In the genomic region with DNA sequence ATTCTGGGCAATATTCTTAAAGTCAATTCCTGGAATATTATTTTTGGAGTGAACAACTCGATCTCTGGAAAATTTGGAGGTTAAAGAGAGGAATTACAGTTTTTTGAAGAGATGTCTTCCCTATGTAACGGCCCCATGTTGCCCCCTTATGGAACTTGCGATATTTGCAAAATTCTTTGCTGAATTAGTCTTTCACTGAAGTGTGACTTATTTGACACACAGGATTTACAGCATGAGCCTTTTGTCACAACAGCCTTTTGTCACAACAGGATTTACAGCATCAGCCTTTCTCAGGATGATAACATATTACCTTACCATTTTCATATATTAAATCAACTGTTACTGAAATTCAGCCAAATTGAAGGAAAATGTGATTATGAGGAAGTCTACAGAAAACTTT, we compare ENCODE assay signal across 8 cellular contexts. TPM values are rescaled to one million over a fixed set of nuclear protein-coding genes. Genes with fewer than 3 reads are reported as not detected.
DNase-seq lines count a peak whose midpoint lies in the region; ATAC-seq and TF ChIP-seq lines count a peak whose summit lies in the region.
"Had no signal": no experiment of that assay in that cellular context is flagged by ENCODE, and none has a peak within 500 bp of the region (broad histone marks: within the 10 kb centered on the region; RNA-seq: fewer than 3 reads in every experiment).

No MANE protein-coding gene starts in this region.

- no peaks in the 10 kb centered on the region for H3F3A ChIP-seq in GM23338 (replicated peaks; ENCODE audit: low read depth)

- TF ChIP-seq CTCF in GM23338 (conservative IDR thresholded peaks at IDR 0.05; ENCODE audit: low read depth in 2 of 2) (peak; percentile 69 to 74), glutamatergic neuron (IDR thresholded peaks at IDR 0.05; ENCODE audit: partially characterized antibody, unreplicated experiment) (peak; percentile 47)

- no peaks in the 10 kb centered on the region for H3K27me3 ChIP-seq in GM23338 (ENCODE audit: insufficient read depth)

- peak; percentile 68 for DNase-seq in ELR (ENCODE audit: low read depth)
- peak; percentile 68 for DNase-seq in GM23338 (ENCODE audit: low spot score)
- DNase-seq in NCI-H2196 (lab: John Stamatoyannopoulos, UW; ENCODE audit: unreplicated experiment), result peak; percentile 46
- DNase-seq in activated CD4-positive, alpha-beta T cell treated with anti-CD3 and anti-CD28 coated beads, Interleukin-2, amount 50 U/mL, for 48 hours, result peak; percentile 14 to 26
- DNase-seq in glutamatergic neuron, result no peak
- DNase-seq in stimulated activated CD8-positive, alpha-beta memory T cell treated with anti-CD3 and anti-CD28 coated beads, Interleukin-15, amount 100 ng/mL, for 1 hour (ENCODE audit: low read depth), result peak; percentile 11

- no peaks in the 10 kb centered on the region for H3K9me2 ChIP-seq in GM23338 (ENCODE audit: insufficient read depth)

- H3K27ac ChIP-seq in GM23338 (ENCODE audit: low read depth), result no peak overlapping the region

- H3K79me2 ChIP-seq in GM23338 (replicated peaks; ENCODE audit: insufficient read depth), result no peaks in the 10 kb centered on the region

- H3K4me1 ChIP-seq in GM23338 (ENCODE audit: insufficient read depth), result peaks cover 3% of the 10 kb centered on the region; the same call in 1 of the 2 replicates

- H3K27ac Mint-ChIP-seq in GM23338 (no peak overlapping the region), glutamatergic neuron (ENCODE audit: unreplicated experiment) (no peak overlapping the region)

- H3K4me3 Mint-ChIP-seq in GM23338 (no peak overlapping the region), glutamatergic neuron (ENCODE audit: unreplicated experiment) (no peak overlapping the region)

- H2AFZ ChIP-seq in GM23338, result no peak overlapping the region

- H3K4me3 ChIP-seq in GM23338, result no peak overlapping the region
- H3K4me3 ChIP-seq: skin epidermis had no signal

- peak; percentile 58 for ATAC-seq in GM23338
- no peak for ATAC-seq in HG03439 (IDR thresholded peaks at IDR 0.05; ENCODE audit: unreplicated experiment)

- H3K4me1 Mint-ChIP-seq in GM23338 (peaks cover 19% of the 10 kb centered on the region; the same call in 2 of the 3 replicates), glutamatergic neuron (ENCODE audit: low read depth, unreplicated experiment) (peaks cover under 1% of the 10 kb centered on the region)

- no peak overlapping the region for H3K4me2 ChIP-seq in GM23338

- H3K9me3 Mint-ChIP-seq in GM23338 (peaks cover 5% of the 10 kb centered on the region; the same call in 2 of the 3 replicates), glutamatergic neuron (ENCODE audit: unreplicated experiment) (no peaks in the 10 kb centered on the region)

- no peaks in the 10 kb centered on the region for H3K36me3 ChIP-seq in GM23338 (ENCODE audit: insufficient read depth)

- no peaks in the 10 kb centered on the region for H4K20me1 ChIP-seq in GM23338 (replicated peaks; ENCODE audit: insufficient read depth)

- H3K36me3 Mint-ChIP-seq in GM23338 (ENCODE audit: low read depth) (peaks cover 8% of the 10 kb centered on the region; the same call in 2 of the 3 replicates), glutamatergic neuron (ENCODE audit: unreplicated experiment) (no peaks in the 10 kb centered on the region)

- H3K27me3 Mint-ChIP-seq in GM23338 (ENCODE audit: insufficient read depth, low read depth, poor library complexity) (peaks cover 2% of the 10 kb centered on the region), glutamatergic neuron (ENCODE audit: unreplicated experiment) (no peaks in the 10 kb centered on the region)

TF ChIP-seq in GM23338, 12 proteins besides CTCF, POLR2A, EP300 and RAD21:
- TF ChIP-seq POLR2AphosphoS5 (IDR thresholded peaks at IDR 0.05; ENCODE audit: low read depth), result no peak
- TF ChIP-seq NANOG (IDR thresholded peaks at IDR 0.05; ENCODE audit: borderline replicate concordance), result no peak
- no peak for TF ChIP-seq ZNF114 (CRISPR knock-in tag; IDR thresholded peaks at IDR 0.05)
- TF ChIP-seq, protein P1, sequence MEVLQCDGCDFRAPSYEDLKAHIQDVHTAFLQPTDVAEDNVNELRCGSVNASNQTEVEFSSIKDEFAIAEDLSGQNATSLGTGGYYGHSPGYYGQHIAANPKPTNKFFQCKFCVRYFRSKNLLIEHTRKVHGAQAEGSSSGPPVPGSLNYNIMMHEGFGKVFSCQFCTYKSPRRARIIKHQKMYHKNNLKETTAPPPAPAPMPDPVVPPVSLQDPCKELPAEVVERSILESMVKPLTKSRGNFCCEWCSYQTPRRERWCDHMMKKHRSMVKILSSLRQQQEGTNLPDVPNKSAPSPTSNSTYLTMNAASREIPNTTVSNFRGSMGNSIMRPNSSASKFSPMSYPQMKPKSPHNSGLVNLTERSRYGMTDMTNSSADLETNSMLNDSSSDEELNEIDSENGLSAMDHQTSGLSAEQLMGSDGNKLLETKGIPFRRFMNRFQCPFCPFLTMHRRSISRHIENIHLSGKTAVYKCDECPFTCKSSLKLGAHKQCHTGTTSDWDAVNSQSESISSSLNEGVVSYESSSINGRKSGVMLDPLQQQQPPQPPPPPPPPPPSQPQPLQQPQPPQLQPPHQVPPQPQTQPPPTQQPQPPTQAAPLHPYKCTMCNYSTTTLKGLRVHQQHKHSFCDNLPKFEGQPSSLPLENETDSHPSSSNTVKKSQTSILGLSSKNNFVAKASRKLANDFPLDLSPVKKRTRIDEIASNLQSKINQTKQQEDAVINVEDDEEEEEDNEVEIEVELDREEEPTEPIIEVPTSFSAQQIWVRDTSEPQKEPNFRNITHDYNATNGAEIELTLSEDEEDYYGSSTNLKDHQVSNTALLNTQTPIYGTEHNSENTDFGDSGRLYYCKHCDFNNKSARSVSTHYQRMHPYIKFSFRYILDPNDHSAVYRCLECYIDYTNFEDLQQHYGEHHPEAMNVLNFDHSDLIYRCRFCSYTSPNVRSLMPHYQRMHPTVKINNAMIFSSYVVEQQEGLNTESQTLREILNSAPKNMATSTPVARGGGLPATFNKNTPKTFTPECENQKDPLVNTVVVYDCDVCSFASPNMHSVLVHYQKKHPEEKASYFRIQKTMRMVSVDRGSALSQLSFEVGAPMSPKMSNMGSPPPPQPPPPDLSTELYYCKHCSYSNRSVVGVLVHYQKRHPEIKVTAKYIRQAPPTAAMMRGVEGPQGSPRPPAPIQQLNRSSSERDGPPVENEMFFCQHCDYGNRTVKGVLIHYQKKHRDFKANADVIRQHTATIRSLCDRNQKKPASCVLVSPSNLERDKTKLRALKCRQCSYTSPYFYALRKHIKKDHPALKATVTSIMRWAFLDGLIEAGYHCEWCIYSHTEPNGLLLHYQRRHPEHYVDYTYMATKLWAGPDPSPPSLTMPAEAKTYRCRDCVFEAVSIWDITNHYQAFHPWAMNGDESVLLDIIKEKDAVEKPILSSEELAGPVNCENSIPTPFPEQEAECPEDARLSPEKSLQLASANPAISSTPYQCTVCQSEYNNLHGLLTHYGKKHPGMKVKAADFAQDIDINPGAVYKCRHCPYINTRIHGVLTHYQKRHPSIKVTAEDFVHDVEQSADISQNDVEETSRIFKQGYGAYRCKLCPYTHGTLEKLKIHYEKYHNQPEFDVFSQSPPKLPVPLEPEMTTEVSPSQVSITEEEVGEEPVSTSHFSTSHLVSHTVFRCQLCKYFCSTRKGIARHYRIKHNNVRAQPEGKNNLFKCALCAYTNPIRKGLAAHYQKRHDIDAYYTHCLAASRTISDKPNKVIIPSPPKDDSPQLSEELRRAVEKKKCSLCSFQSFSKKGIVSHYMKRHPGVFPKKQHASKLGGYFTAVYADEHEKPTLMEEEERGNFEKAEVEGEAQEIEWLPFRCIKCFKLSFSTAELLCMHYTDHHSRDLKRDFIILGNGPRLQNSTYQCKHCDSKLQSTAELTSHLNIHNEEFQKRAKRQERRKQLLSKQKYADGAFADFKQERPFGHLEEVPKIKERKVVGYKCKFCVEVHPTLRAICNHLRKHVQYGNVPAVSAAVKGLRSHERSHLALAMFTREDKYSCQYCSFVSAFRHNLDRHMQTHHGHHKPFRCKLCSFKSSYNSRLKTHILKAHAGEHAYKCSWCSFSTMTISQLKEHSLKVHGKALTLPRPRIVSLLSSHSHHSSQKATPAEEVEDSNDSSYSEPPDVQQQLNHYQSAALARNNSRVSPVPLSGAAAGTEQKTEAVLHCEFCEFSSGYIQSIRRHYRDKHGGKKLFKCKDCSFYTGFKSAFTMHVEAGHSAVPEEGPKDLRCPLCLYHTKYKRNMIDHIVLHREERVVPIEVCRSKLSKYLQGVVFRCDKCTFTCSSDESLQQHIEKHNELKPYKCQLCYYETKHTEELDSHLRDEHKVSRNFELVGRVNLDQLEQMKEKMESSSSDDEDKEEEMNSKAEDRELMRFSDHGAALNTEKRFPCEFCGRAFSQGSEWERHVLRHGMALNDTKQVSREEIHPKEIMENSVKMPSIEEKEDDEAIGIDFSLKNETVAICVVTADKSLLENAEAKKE (CRISPR knock-in tag; IDR thresholded peaks at IDR 0.05), result no peak
- no peak for TF ChIP-seq EZH2phosphoT487 (IDR thresholded peaks at IDR 0.05; ENCODE audit: unreplicated experiment)
- TF ChIP-seq ZNF331 (CRISPR knock-in tag; IDR thresholded peaks at IDR 0.05; ENCODE audit: low read depth), result no peak
- no peak for TF ChIP-seq STAT1 (IDR thresholded peaks at IDR 0.05; ENCODE audit: unreplicated experiment)

RNA-seq across cellular contexts. Expression of a gene that starts 37.8 kb away (rescaled TPM):
- total RNA-seq in GM23338 (2014; rRNA removed; shearing (Covaris generic)), result 33.0 and 33.5 TPM in 2 replicates
- polyA plus RNA-seq in GM23338 (2016; fragmentation: Nextera tagmentation; extraction: Ambion mirVana), result 20.8 and 23.5 TPM in 2 replicates
- total RNA-seq in glutamatergic neuron (ENCODE audit: unreplicated experiment), result 1.9 TPM

Comparison
In these comparisons a context has a peak if more than half of its experiments do, and no peak if none do; other contexts are left out.
1. RNA of a gene that starts 37.8 kb away (total RNA-seq): 33.0 to 33.5 TPM in GM23338; 1.9 TPM in glutamatergic neuron (single experiment); every median in the first group is over 10 times any median in the second.